8 cellular contexts compared by ENCODE assay signal in genomic region chr5:139647406-139648204, GRCh38. TPM values are rescaled to one million over a fixed set of nuclear protein-coding genes. Genes with fewer than 3 reads are reported as not detected.
A peak's percentile ranks its signal among the peaks of the same experiment; 100 is the strongest.
DNase-seq lines count a peak whose midpoint lies in the region; ATAC-seq and TF ChIP-seq lines count a peak whose summit lies in the region.

No MANE protein-coding gene starts in this region.

- H3F3A ChIP-seq in PC-3 (ENCODE audit: low read length, unreplicated experiment): peaks cover under 1% of the 10 kb centered on the region

- POLR2A ChIA-PET in PC-3 (lab: Charles Lee; ENCODE audit: unreplicated experiment): interaction anchor here (0.6 to 1.5 kb wide), 4 partner anchors 13 to 342 kb away, joined by 3 to 8 read pairs (median 6); no protein-coding TSS in a partner anchor

- peak overlapping the region; percentile 100 for H3K4me2 ChIP-seq in PC-3 (ENCODE audit: low read length)

- H3K9me3 Mint-ChIP-seq in progenitor cell of endocrine pancreas (ENCODE audit: low read depth): no peaks in the 10 kb centered on the region

- H3K27me3 Mint-ChIP-seq in progenitor cell of endocrine pancreas: no peaks in the 10 kb centered on the region

- ATAC-seq in PC-3 (no peak), HG03135 (IDR thresholded peaks at IDR 0.05; ENCODE audit: unreplicated experiment) (no peak)

- peaks cover 16% of the 10 kb centered on the region for H3K27me3 ChIP-seq in PC-3 (ENCODE audit: low read length)

- no TSS peak for BruUV-seq in PC-3 (replicated peaks; lab: Mats Ljungman, UMichigan)

- H3K79me2 ChIP-seq in PC-3 (ENCODE audit: low read length): peaks cover 28% of the 10 kb centered on the region

- H4K20me1 ChIP-seq in PC-3 (ENCODE audit: low read length): 0 out of 2 replicates have a peak, but pooled peaks cover 12% of the 10 kb centered on the region

- TF ChIP-seq CTCF in PC-3 (conservative IDR thresholded peaks at IDR 0.05; ENCODE audit: low read depth, low read length): no peak
- no peak for TF ChIP-seq CTCF in fibroblast of mammary gland (conservative IDR thresholded peaks at IDR 0.05; ENCODE audit: control insufficient read depth, insufficient read depth, low read depth, low read length)
- no peak for TF ChIP-seq CTCF in progenitor cell of endocrine pancreas (IDR thresholded peaks at IDR 0.05; ENCODE audit: unreplicated experiment)

- peak overlapping the region; percentile 75 for H3K4me3 Mint-ChIP-seq in progenitor cell of endocrine pancreas (ENCODE audit: low read depth)

- H3K36me3 ChIP-seq in PC-3 (ENCODE audit: low read depth, low read length): no peaks in the 10 kb centered on the region

- CTCF ChIA-PET in PC-3 (lab: Charles Lee): interaction anchor here (0.6 to 1.2 kb wide), 5 partner anchors 9 to 1220 kb away, joined by 3 to 9 read pairs (median 5); no protein-coding TSS in a partner anchor

- H3K27ac Mint-ChIP-seq in progenitor cell of endocrine pancreas: peak overlapping the region; percentile 83

- intact Hi-C loops in PC-3 (cut with micrococcal nuclease): loop anchor here (1.0 kb wide), 1 partner anchor 10 kb away; no protein-coding TSS in a partner anchor

- peak overlapping the region; percentile 85 for H3K4me3 ChIP-seq in PC-3 (ENCODE audit: low read length)
- H3K4me3 ChIP-seq in fibroblast of mammary gland (ENCODE audit: control insufficient read depth, low read depth, low read length): peak overlapping the region; percentile 34

- H3K36me3 Mint-ChIP-seq in progenitor cell of endocrine pancreas (ENCODE audit: insufficient read depth): no peaks in the 10 kb centered on the region

- DNase-seq in ELF-1 (ENCODE audit: low read depth, low spot score) (peak; percentile 57), PC-3 (no peak), fibroblast of mammary gland (ENCODE audit: low read depth) (no peak), progenitor cell of endocrine pancreas (ENCODE audit: low spot score, unreplicated experiment) (no peak), activated gamma-delta T cell (lab: John Stamatoyannopoulos, UW) (no peak), NCI-H1436 treated with DMSO at 0.1 percent for 48 hours (lab: John Stamatoyannopoulos, UW) (no peak), NCI-H1436 (lab: John Stamatoyannopoulos, UW) (no peak)

- H2AFZ ChIP-seq in PC-3 (ENCODE audit: low read length): peak overlapping the region; percentile 70

- H3K9ac ChIP-seq in PC-3 (ENCODE audit: low read length): no peak overlapping the region

- no peak overlapping the region for H3K27ac ChIP-seq in PC-3 (ENCODE audit: low read length)

- H3K9me3 ChIP-seq in PC-3 (ENCODE audit: low read length): no peaks in the 10 kb centered on the region

- H3K4me1 ChIP-seq in PC-3 (ENCODE audit: insufficient read depth, low read length): peaks cover 41% of the 10 kb centered on the region

- H3K9me2 ChIP-seq in PC-3 (replicated peaks; ENCODE audit: low read length): no peaks in the 10 kb centered on the region

- peaks cover 59% of the 10 kb centered on the region for H3K4me1 Mint-ChIP-seq in progenitor cell of endocrine pancreas (ENCODE audit: low read depth)

RNA-seq across cellular contexts. Expression of gene CXXC5, which starts 0.5 kb away (rescaled TPM):
- total RNA-seq in PC-3 (2014; rRNA removed) (31.1 and 42.4 TPM in 2 replicates), progenitor cell of endocrine pancreas (79.1 and 88.2 TPM in 2 replicates)
